ENCODE assay signal across 8 cellular contexts in genomic region chr2:55420244-55420713, GRCh38. TPM values are rescaled to one million over a fixed set of nuclear protein-coding genes. Genes with fewer than 3 reads are reported as not detected.
A peak's percentile ranks its signal among the peaks of the same experiment; 100 is the strongest.
DNase-seq lines count a peak whose midpoint lies in the region; ATAC-seq and TF ChIP-seq lines count a peak whose summit lies in the region.

No MANE protein-coding gene starts in this region.

- intact Hi-C loops in lower leg skin (cut with DNase I; ENCODE audit: low total_unique reads) (no loop called here), transverse colon (cut with DNase I; ENCODE audit: low total_unique reads) (no loop called here)

- H3K27me3 ChIP-seq in transverse colon: no peaks in the 10 kb centered on the region

- TF ChIP-seq EP300 in transverse colon (IDR thresholded peaks at IDR 0.05; ENCODE audit: low read depth): no peak

- H3K36me3 Mint-ChIP-seq in activated T-cell treated with anti-CD3 and anti-CD28 coated beads, Interleukin-2, amount 50 U/mL, for 72 hours (ENCODE audit: insufficient read depth in 2 of 2): peaks cover 0 to 4% of the 10 kb centered on the region in 2 donors

- peak overlapping the region; percentile 59 for H3K4me3 ChIP-seq in astrocyte of the spinal cord (ENCODE audit: low read depth, low read length)
- peak overlapping the region; percentile 97 for H3K4me3 ChIP-seq in lower leg skin (ENCODE audit: low read depth, poor library complexity, severe bottlenecking)
- H3K4me3 ChIP-seq in transverse colon: peak overlapping the region; percentile 42 to 71 (median 64)

- no peaks in the 10 kb centered on the region for H3K36me3 ChIP-seq in transverse colon

- H3K4me3 Mint-ChIP-seq in activated T-cell treated with anti-CD3 and anti-CD28 coated beads, Interleukin-2, amount 50 U/mL, for 72 hours: peak overlapping the region; percentile 90 to 93

- in situ Hi-C loops in astrocyte of the spinal cord (cut with HindIII; ENCODE audit: low sequenced_read_pairs) (no loop called here), transverse colon (cut with MboI; ENCODE audit: low pct_ligation_motif_present in 1 of 4, low pct_unique_long_range_greater_than_20kb in 1 of 4, low sequenced_read_pairs in 3 of 4) (no loop called here)

- no peaks in the 10 kb centered on the region for H3K9me3 Mint-ChIP-seq in activated T-cell treated with anti-CD3 and anti-CD28 coated beads, Interleukin-2, amount 50 U/mL, for 72 hours

- H3K4me1 Mint-ChIP-seq in activated T-cell treated with anti-CD3 and anti-CD28 coated beads, Interleukin-2, amount 50 U/mL, for 72 hours (ENCODE audit: low read depth): peaks cover 35% of the 10 kb centered on the region

- H3K9me3 ChIP-seq in transverse colon: no peaks in the 10 kb centered on the region

- no peak for TF ChIP-seq CTCF in astrocyte of the spinal cord (IDR thresholded peaks at IDR 0.05; ENCODE audit: low read depth, low read length)
- TF ChIP-seq CTCF in lower leg skin (IDR thresholded peaks at IDR 0.05): no peak
- no peak for TF ChIP-seq CTCF in transverse colon (IDR thresholded peaks at IDR 0.05)

- H3K4me1 ChIP-seq in transverse colon: peaks cover 2 to 18% (median 11%) of the 10 kb centered on the region in 4 donors

- H3K27ac Mint-ChIP-seq in activated T-cell treated with anti-CD3 and anti-CD28 coated beads, Interleukin-2, amount 50 U/mL, for 72 hours: peak overlapping the region; percentile 76

- TF ChIP-seq POLR2A in lower leg skin (IDR thresholded peaks at IDR 0.05) (no peak), transverse colon (IDR thresholded peaks at IDR 0.05) (no peak)

- 1% methylated on average over 6 of the region's 6 CpGs for WGBS in lower leg skin, 2 donors
- 0 to 1% methylated on average over 6 of the region's 6 CpGs for WGBS in transverse colon (ENCODE audit: low coverage in 1 of 2), 2 donors

- peak overlapping the region; percentile 83 to 92 (median 90) for H3K27ac ChIP-seq in transverse colon

- H3K27me3 Mint-ChIP-seq in activated T-cell treated with anti-CD3 and anti-CD28 coated beads, Interleukin-2, amount 50 U/mL, for 72 hours (ENCODE audit: low read depth): peaks cover 34% of the 10 kb centered on the region

- ATAC-seq in activated T-cell treated with anti-CD3 and anti-CD28 coated beads, Interleukin-2, amount 50 U/mL, for 72 hours (replicated peaks in 1 of 2): no peak

- DNase-seq in activated T-cell treated with anti-CD3 and anti-CD28 coated beads, Interleukin-2, amount 50 U/mL, for 72 hours: no peak
- DNase-seq in activated T-cell treated with anti-CD3 and anti-CD28 coated beads, Interleukin-2, amount 50 U/mL, for 48 hours: no peak
- DNase-seq in astrocyte of the spinal cord (ENCODE audit: low read depth, low spot score) (no peak), lower leg skin (ENCODE audit: low spot score in 2 of 2) (no peak), transverse colon (no peak), glomerular visceral epithelial cell (ENCODE audit: extremely low spot score) (no peak), NCI-H345 (lab: John Stamatoyannopoulos, UW) (no peak)
- DNase-seq in activated effector memory CD4-positive, alpha-beta T cell treated with Interleukin-2 at 50 U/mL for 16 hours: no peak

RNA-seq across cellular contexts. Expression of gene CCDC88A, which starts 0.6 kb away (rescaled TPM):
- 10 to 100 TPM in 1 of 2 donors, 1 to 10 TPM in 1; 9.6 to 13.8 TPM for total RNA-seq in activated T-cell treated with anti-CD3 and anti-CD28 coated beads, Interleukin-2, amount 50 U/mL, for 72 hours
- total RNA-seq in lower leg skin (10 to 100 TPM in 2 of 4 donors, 1 to 10 TPM in 2; 8.4 to 15.9 (median 9.4) TPM), transverse colon (10 to 100 TPM in 3 of 4 donors, 1 to 10 TPM in 1; 8.6 to 33.7 (median 19.7) TPM)
